35 cellular contexts compared by ENCODE assay signal in the genomic region with DNA sequence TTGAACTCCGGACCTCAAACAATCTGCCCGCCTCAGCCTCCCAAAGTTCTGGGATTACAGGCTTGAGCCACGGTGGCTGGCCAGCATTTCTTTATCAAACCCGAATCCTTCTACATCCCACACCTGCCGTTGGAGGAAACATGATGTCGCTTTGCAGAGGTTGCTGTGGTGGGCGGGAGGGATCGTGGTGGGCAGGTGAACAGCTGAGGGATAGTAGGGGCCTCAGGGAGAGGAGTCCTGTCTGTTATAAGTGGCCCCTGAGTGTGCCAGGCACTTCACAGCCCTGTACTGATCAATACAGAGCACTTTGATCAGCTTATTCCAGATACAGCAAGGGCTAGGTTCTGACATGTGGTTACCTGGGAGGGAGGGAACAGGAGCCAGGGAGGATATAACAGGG.
"Had no signal": no experiment of that assay in that cellular context is flagged by ENCODE, and none has a peak within 500 bp of the region (broad histone marks: within the 10 kb centered on the region; RNA-seq: fewer than 3 reads in every experiment).

No MANE protein-coding gene starts in this region.

- H3K4me1 Mint-ChIP-seq: activated B cell treated with CpG ODN at 0.5 μM for 24 hours; activated CD4-positive, alpha-beta T cell treated with anti-CD3 and anti-CD28 coated beads, Interleukin-2, amount 10 ng/mL, durations not matched to agents 24 days and 14 days; activated naive CD8-positive, alpha-beta T cell treated with anti-CD3 and anti-CD28 coated beads for 36 hours; activated T-helper 17 cell treated with anti-CD3 and anti-CD28 coated beads, Interleukin-2, amount 50 U/mL, for 72 hours had no signal

- H3K9me3 Mint-ChIP-seq: activated B cell treated with CpG ODN at 0.5 μM for 24 hours; activated CD4-positive, alpha-beta memory T cell treated with anti-CD3 and anti-CD28 coated beads for 36 hours; activated CD4-positive, alpha-beta T cell treated with anti-CD3 and anti-CD28 coated beads, Interleukin-2, amount 10 ng/mL, durations not matched to agents 24 days and 14 days; activated CD8-positive, alpha-beta T cell treated with anti-CD3 and anti-CD28 coated beads for 36 hours; activated naive CD4-positive, alpha-beta T cell treated with anti-CD3 and anti-CD28 coated beads for 36 hours; activated naive CD4-positive, alpha-beta T cell treated with anti-CD3 and anti-CD28 coated beads, Interleukin-2, amount 50 U/mL, for 72 hours; activated naive CD8-positive, alpha-beta T cell treated with anti-CD3 and anti-CD28 coated beads for 36 hours; activated T-cell treated with anti-CD3 and anti-CD28 coated beads, Interleukin-2, amount 50 U/mL, for 4 hours; activated T-cell treated with anti-CD3 and anti-CD28 coated beads, Interleukin-2, amount 50 U/mL, for 72 hours; activated T-helper 1 cell treated with anti-CD3 and anti-CD28 coated beads, Interleukin-12 subunit alpha, Interleukin-12 subunit beta, Interleukin-2, Interleukin-4 antibody, amounts not matched to agents 30 ng/mL and 10 ng/mL and 1 ng/mL, durations not matched to agents 14 hours and 24 hours and 36 hours; activated T-helper 17 cell treated with anti-CD3 and anti-CD28 coated beads, Interleukin-2, amount 50 U/mL, for 72 hours; T-helper 1 cell treated with Interleukin-12 subunit alpha and Interleukin-12 subunit beta and Interleukin-4 antibody, amounts not matched to agents 30 μg/mL and 1 μg/mL, for 36 hours; T-helper 2 cell treated with Interferon-gamma antibody and Interleukin-4, amounts not matched to agents 5 μg/mL and 100 μg/mL, for 36 hours had no signal

- H3K27ac Mint-ChIP-seq: activated B cell treated with CpG ODN at 0.5 μM for 24 hours; activated CD4-positive, alpha-beta memory T cell treated with anti-CD3 and anti-CD28 coated beads for 36 hours; activated CD4-positive, alpha-beta T cell treated with anti-CD3 and anti-CD28 coated beads, Interleukin-2, amount 10 ng/mL, durations not matched to agents 24 days and 14 days; activated CD8-positive, alpha-beta T cell treated with anti-CD3 and anti-CD28 coated beads for 36 hours; activated naive CD4-positive, alpha-beta T cell treated with anti-CD3 and anti-CD28 coated beads for 36 hours; activated naive CD4-positive, alpha-beta T cell treated with anti-CD3 and anti-CD28 coated beads, Interleukin-2, amount 50 U/mL, for 72 hours; activated naive CD8-positive, alpha-beta T cell treated with anti-CD3 and anti-CD28 coated beads for 36 hours; activated T-cell treated with anti-CD3 and anti-CD28 coated beads, Interleukin-2, amount 50 U/mL, for 72 hours; activated T-helper 1 cell treated with anti-CD3 and anti-CD28 coated beads, Interleukin-12 subunit alpha, Interleukin-12 subunit beta, Interleukin-2, Interleukin-4 antibody, amounts not matched to agents 30 ng/mL and 10 ng/mL and 1 ng/mL, durations not matched to agents 14 hours and 24 hours and 36 hours; activated T-helper 17 cell treated with anti-CD3 and anti-CD28 coated beads, Interleukin-2, amount 50 U/mL, for 72 hours; T-helper 1 cell treated with Interleukin-12 subunit alpha and Interleukin-12 subunit beta and Interleukin-4 antibody, amounts not matched to agents 30 μg/mL and 1 μg/mL, for 36 hours; T-helper 2 cell treated with Interferon-gamma antibody and Interleukin-4, amounts not matched to agents 5 μg/mL and 100 μg/mL, for 36 hours had no signal

- H3K27me3 ChIP-seq: adrenal gland, body of pancreas, brain microvascular endothelial cell, breast epithelium had no signal

- H3K4me1 ChIP-seq: adrenal gland, body of pancreas, breast epithelium had no signal

- H3K9me3 ChIP-seq: adrenal gland, body of pancreas, breast epithelium had no signal

- H3K4me3 Mint-ChIP-seq: activated B cell treated with CpG ODN at 0.5 μM for 24 hours; activated CD4-positive, alpha-beta memory T cell treated with anti-CD3 and anti-CD28 coated beads for 36 hours; activated CD4-positive, alpha-beta T cell treated with anti-CD3 and anti-CD28 coated beads, Interleukin-2, amount 10 ng/mL, durations not matched to agents 24 days and 14 days; activated CD8-positive, alpha-beta T cell treated with anti-CD3 and anti-CD28 coated beads for 36 hours; activated naive CD4-positive, alpha-beta T cell treated with anti-CD3 and anti-CD28 coated beads for 36 hours; activated naive CD8-positive, alpha-beta T cell treated with anti-CD3 and anti-CD28 coated beads for 36 hours; activated T-cell treated with anti-CD3 and anti-CD28 coated beads, Interleukin-2, amount 50 U/mL, for 4 hours; activated T-cell treated with anti-CD3 and anti-CD28 coated beads, Interleukin-2, amount 50 U/mL, for 72 hours; activated T-helper 1 cell treated with anti-CD3 and anti-CD28 coated beads, Interleukin-12 subunit alpha, Interleukin-12 subunit beta, Interleukin-2, Interleukin-4 antibody, amounts not matched to agents 30 ng/mL and 10 ng/mL and 1 ng/mL, durations not matched to agents 14 hours and 24 hours and 36 hours; activated T-helper 17 cell treated with anti-CD3 and anti-CD28 coated beads, Interleukin-2, amount 50 U/mL, for 72 hours; T-helper 1 cell treated with Interleukin-12 subunit alpha and Interleukin-12 subunit beta and Interleukin-4 antibody, amounts not matched to agents 30 μg/mL and 1 μg/mL, for 36 hours; T-helper 2 cell treated with Interferon-gamma antibody and Interleukin-4, amounts not matched to agents 5 μg/mL and 100 μg/mL, for 36 hours had no signal

- H3K27ac ChIP-seq: adrenal gland, body of pancreas, brain microvascular endothelial cell, breast epithelium, VCaP had no signal

- ATAC-seq: activated CD8-positive, alpha-beta T cell treated with anti-CD3 and anti-CD28 coated beads for 36 hours; activated naive CD4-positive, alpha-beta T cell treated with anti-CD3 and anti-CD28 coated beads, Interleukin-2, amount 50 U/mL, for 72 hours; activated T-cell treated with anti-CD3 and anti-CD28 coated beads, Interleukin-2, amount 50 U/mL, for 4 hours; activated T-cell treated with anti-CD3 and anti-CD28 coated beads, Interleukin-2, amount 50 U/mL, for 72 hours; activated T-helper 17 cell treated with anti-CD3 and anti-CD28 coated beads, Interleukin-2, amount 50 U/mL, for 72 hours; body of pancreas had no signal

- DNase-seq: activated B cell treated with CpG ODN at 0.5 μM for 24 hours; activated CD4-positive, alpha-beta memory T cell treated with anti-CD3 and anti-CD28 coated beads for 36 hours; activated CD4-positive, alpha-beta T cell treated with anti-CD3 and anti-CD28 coated beads for 4 hours; activated CD4-positive, alpha-beta T cell treated with anti-CD3 and anti-CD28 coated beads, Interleukin-2, amount 10 ng/mL, durations not matched to agents 24 days and 14 days; activated CD4-positive, alpha-beta T cell treated with anti-CD3 and anti-CD28 coated beads, Interleukin-2, amount 50 U/mL, for 1 hour; activated CD4-positive, alpha-beta T cell treated with anti-CD3 and anti-CD28 coated beads, Interleukin-2, amount 50 U/mL, for 4 hours; activated CD4-positive, CD25-positive, alpha-beta regulatory T cell treated with anti-CD3 and anti-CD28 coated beads, Interleukin-2, amount 50 U/mL, for 72 hours; activated CD8-positive, alpha-beta memory T cell treated with anti-CD3 and anti-CD28 coated beads, Interleukin-2, amount 50 U/mL, for 4 hours; activated CD8-positive, alpha-beta T cell treated with anti-CD3 and anti-CD28 coated beads for 36 hours; activated effector memory CD4-positive, alpha-beta T cell treated with anti-CD3 and anti-CD28 coated beads, Interleukin-2, amount 50 U/mL, for 16 hours; activated gamma-delta T cell treated with Interleukin-2 at 50 U/mL for 16 hours; activated naive CD4-positive, alpha-beta T cell; activated naive CD4-positive, alpha-beta T cell treated with anti-CD3 and anti-CD28 coated beads for 36 hours; activated naive CD4-positive, alpha-beta T cell treated with anti-CD3 and anti-CD28 coated beads, Interleukin-2, amount 50 U/mL, for 16 hours; activated naive CD8-positive, alpha-beta T cell treated with anti-CD3 and anti-CD28 coated beads for 36 hours; activated T-cell treated with anti-CD3 and anti-CD28 coated beads for 4 hours; activated T-cell treated with anti-CD3 and anti-CD28 coated beads, Interleukin-2, amount 50 U/mL, for 1 hour; activated T-cell treated with anti-CD3 and anti-CD28 coated beads, Interleukin-2, amount 50 U/mL, for 4 hours; activated T-cell treated with anti-CD3 and anti-CD28 coated beads, Interleukin-2, amount 50 U/mL, for 72 hours; amniotic stem cell; aorta; body of pancreas; brain microvascular endothelial cell; central memory CD4-positive, alpha-beta T cell; T-helper 1 cell; T-helper 2 cell; T-helper 9 cell had no signal

- H3K36me3 Mint-ChIP-seq: activated CD4-positive, alpha-beta memory T cell treated with anti-CD3 and anti-CD28 coated beads for 36 hours; activated naive CD4-positive, alpha-beta T cell treated with anti-CD3 and anti-CD28 coated beads, Interleukin-2, amount 50 U/mL, for 72 hours; activated naive CD8-positive, alpha-beta T cell treated with anti-CD3 and anti-CD28 coated beads for 36 hours had no signal

- H3K27me3 Mint-ChIP-seq: activated CD4-positive, alpha-beta memory T cell treated with anti-CD3 and anti-CD28 coated beads for 36 hours; activated CD8-positive, alpha-beta T cell treated with anti-CD3 and anti-CD28 coated beads for 36 hours; activated naive CD8-positive, alpha-beta T cell treated with anti-CD3 and anti-CD28 coated beads for 36 hours; activated T-helper 17 cell treated with anti-CD3 and anti-CD28 coated beads, Interleukin-2, amount 50 U/mL, for 72 hours had no signal

- H3K36me3 ChIP-seq: adrenal gland, brain microvascular endothelial cell, breast epithelium had no signal

- H3K4me3 ChIP-seq: adrenal gland, body of pancreas, breast epithelium had no signal
